2 cellular contexts compared by ENCODE assay signal in the genomic region with DNA sequence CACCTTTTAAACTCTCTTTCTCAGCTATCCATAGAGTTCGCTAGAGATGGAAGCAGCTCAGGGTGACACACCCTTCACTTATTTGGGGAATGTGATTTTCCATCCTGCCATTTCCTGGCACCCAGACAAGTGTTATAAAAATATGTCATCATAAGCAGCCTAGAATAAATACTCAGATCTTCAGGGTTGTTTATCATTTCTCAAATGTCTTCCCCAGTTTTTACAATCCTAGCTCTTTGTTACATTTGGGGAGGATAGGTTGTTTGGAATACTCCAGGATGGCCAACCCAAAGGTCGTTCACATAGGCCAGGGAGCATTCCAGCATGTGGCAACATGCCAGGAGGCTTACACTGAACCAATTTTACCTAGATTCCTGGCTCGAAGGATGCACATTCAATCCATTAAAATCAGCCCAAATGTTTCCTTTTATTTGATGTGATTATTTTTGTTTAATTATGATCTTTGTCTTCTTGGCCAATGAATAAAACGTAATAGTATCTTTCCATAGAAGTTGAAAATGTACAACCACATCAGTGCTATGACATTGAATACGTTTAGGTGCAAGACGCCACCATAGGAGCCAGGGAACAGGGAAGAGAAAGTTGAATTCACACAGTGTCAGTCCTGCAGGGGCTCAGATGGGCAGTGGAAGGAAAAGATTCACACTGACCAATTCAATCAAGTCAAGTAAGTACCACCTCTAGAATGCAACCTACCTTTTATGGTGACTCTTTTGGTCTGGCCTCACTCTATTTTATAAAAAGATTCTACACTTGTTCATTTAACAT.
TF ChIP-seq lines count a peak whose summit lies in the region.

No MANE protein-coding gene starts in this region.

TF ChIP-seq in HCT116, 20 proteins besides CTCF, POLR2A, EP300 and RAD21 (continued from another document):
- TF ChIP-seq, protein P1, sequence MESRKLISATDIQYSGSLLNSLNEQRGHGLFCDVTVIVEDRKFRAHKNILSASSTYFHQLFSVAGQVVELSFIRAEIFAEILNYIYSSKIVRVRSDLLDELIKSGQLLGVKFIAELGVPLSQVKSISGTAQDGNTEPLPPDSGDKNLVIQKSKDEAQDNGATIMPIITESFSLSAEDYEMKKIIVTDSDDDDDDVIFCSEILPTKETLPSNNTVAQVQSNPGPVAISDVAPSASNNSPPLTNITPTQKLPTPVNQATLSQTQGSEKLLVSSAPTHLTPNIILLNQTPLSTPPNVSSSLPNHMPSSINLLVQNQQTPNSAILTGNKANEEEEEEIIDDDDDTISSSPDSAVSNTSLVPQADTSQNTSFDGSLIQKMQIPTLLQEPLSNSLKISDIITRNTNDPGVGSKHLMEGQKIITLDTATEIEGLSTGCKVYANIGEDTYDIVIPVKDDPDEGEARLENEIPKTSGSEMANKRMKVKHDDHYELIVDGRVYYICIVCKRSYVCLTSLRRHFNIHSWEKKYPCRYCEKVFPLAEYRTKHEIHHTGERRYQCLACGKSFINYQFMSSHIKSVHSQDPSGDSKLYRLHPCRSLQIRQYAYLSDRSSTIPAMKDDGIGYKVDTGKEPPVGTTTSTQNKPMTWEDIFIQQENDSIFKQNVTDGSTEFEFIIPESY (IDR thresholded peaks at IDR 0.05; ENCODE audit: extremely low read depth, insufficient replicate concordance, low read length): no peak
- no peak for TF ChIP-seq YY1 (IDR thresholded peaks at IDR 0.05; ENCODE audit: extremely low read depth, insufficient replicate concordance, low read depth, low read length)
- no peak for TF ChIP-seq TCF7L2 (IDR thresholded peaks at IDR 0.05; ENCODE audit: borderline replicate concordance, extremely low read depth, insufficient read depth, insufficient read length)
- TF ChIP-seq CEBPB (IDR thresholded peaks at IDR 0.05; ENCODE audit: low read depth): no peak
- TF ChIP-seq CBX3 (IDR thresholded peaks at IDR 0.05; ENCODE audit: low read depth): no peak
- no peak for TF ChIP-seq ZNF274 (IDR thresholded peaks at IDR 0.05; ENCODE audit: low read depth, low read length)

TF ChIP-seq in SK-N-SH treated with all-trans-retinoic acid at 6 μM for 48 hours, 23 proteins besides CTCF, POLR2A, EP300 and RAD21 (continued from another document):
- TF ChIP-seq, protein P2, sequence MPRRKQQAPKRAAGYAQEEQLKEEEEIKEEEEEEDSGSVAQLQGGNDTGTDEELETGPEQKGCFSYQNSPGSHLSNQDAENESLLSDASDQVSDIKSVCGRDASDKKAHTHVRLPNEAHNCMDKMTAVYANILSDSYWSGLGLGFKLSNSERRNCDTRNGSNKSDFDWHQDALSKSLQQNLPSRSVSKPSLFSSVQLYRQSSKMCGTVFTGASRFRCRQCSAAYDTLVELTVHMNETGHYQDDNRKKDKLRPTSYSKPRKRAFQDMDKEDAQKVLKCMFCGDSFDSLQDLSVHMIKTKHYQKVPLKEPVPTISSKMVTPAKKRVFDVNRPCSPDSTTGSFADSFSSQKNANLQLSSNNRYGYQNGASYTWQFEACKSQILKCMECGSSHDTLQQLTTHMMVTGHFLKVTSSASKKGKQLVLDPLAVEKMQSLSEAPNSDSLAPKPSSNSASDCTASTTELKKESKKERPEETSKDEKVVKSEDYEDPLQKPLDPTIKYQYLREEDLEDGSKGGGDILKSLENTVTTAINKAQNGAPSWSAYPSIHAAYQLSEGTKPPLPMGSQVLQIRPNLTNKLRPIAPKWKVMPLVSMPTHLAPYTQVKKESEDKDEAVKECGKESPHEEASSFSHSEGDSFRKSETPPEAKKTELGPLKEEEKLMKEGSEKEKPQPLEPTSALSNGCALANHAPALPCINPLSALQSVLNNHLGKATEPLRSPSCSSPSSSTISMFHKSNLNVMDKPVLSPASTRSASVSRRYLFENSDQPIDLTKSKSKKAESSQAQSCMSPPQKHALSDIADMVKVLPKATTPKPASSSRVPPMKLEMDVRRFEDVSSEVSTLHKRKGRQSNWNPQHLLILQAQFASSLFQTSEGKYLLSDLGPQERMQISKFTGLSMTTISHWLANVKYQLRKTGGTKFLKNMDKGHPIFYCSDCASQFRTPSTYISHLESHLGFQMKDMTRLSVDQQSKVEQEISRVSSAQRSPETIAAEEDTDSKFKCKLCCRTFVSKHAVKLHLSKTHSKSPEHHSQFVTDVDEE (CRISPR knock-in tag; IDR thresholded peaks at IDR 0.05): no peak
- TF ChIP-seq ZNF565 (CRISPR knock-in tag; conservative IDR thresholded peaks at IDR 0.05; ENCODE audit: low read depth): no peak
- no peak for TF ChIP-seq ZNF70 (CRISPR knock-in tag; IDR thresholded peaks at IDR 0.05)
- TF ChIP-seq ARNTL (CRISPR knock-in tag; IDR thresholded peaks at IDR 0.05; ENCODE audit: borderline replicate concordance, low read depth): no peak
- TF ChIP-seq, protein P3, sequence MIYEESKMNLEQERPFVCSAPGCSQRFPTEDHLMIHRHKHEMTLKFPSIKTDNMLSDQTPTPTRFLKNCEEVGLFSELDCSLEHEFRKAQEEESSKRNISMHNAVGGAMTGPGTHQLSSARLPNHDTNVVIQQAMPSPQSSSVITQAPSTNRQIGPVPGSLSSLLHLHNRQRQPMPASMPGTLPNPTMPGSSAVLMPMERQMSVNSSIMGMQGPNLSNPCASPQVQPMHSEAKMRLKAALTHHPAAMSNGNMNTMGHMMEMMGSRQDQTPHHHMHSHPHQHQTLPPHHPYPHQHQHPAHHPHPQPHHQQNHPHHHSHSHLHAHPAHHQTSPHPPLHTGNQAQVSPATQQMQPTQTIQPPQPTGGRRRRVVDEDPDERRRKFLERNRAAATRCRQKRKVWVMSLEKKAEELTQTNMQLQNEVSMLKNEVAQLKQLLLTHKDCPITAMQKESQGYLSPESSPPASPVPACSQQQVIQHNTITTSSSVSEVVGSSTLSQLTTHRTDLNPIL (CRISPR knock-in tag; IDR thresholded peaks at IDR 0.05; ENCODE audit: low read depth): no peak
